ENCODE assay signal across 16 cellular contexts in the genomic region with DNA sequence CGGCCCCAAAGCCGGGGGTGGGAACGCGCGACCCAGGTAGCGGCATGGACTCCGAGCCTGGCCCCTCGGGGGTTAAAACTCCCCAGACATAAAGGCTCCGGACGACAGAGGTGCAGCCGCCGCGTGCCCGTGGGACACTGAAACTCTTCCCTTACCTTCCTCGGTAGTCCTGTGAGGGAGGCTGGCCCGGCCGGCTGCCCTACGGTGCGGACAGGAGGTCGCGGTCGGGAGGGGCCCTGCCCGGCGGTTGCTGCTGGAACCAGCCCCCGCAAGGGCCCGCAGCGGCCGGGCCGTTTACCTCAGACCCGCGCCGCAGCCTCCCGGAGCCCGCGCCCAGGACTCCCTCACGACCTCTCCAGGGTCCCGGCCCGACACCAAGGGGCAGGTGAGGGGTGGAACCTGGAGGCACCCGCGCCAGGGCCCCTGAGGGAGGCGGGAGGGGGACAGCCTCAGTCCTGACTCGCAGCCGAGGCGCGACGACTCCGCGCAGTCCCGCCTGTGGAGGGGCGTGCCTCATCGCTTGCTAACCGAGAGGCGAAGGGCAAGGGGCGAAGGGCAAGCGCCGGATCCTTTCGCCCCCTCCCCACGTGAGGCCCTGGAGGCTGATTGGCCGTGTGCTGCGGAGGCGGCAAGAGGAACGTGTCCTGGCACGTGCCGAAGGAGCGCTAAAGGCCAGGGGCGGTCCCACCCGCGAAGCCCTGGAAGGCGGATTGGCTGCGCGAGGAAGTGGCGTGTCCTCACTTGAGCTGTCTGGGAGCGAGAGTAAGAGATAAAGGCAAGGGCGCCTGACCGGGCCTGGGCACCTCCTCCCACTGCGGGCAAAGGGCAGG. TPM values are rescaled to one million over a fixed set of nuclear protein-coding genes. Genes with fewer than 3 reads are reported as not detected.
DNase-seq lines count a peak whose midpoint lies in the region; ATAC-seq, FAIRE-seq and TF ChIP-seq lines count a peak whose summit lies in the region.
"Had no signal": no experiment of that assay in that cellular context is flagged by ENCODE, and none has a peak within 500 bp of the region (broad histone marks: within the 10 kb centered on the region; RNA-seq: fewer than 3 reads in every experiment).

Gene UPB1, plus strand, starts transcription at position 798 of the 830 bp plus-strand sequence. CDS start 72 bp downstream, outside the sequence.

- H3K4me1 ChIP-seq in endothelial cell of umbilical vein (ENCODE audit: control insufficient read depth, extremely low read depth, insufficient read depth, low read length) (peaks cover 7% of the 10 kb centered on the region), HepG2 (ENCODE audit: insufficient read depth, low read length) (peaks cover 75% of the 10 kb centered on the region), smooth muscle cell (ENCODE audit: low read depth) (peaks cover 10% of the 10 kb centered on the region)
- H3K4me1 ChIP-seq: ascending aorta had no signal

- peak; percentile 77 for DNase-seq in HK-2 (ENCODE audit: unreplicated experiment)
- DNase-seq in endothelial cell of umbilical vein (ENCODE audit: low read depth, low spot score), result no peak
- DNase-seq in HepG2 (ENCODE audit: low spot score), result no peak
- DNase-seq in smooth muscle cell (lab: John Stamatoyannopoulos, UW; ENCODE audit: unreplicated experiment), result no peak
- DNase-seq in DMS114 treated with DMSO at 0.1 percent for 48 hours (lab: John Stamatoyannopoulos, UW; ENCODE audit: unreplicated experiment), result no peak
- DNase-seq in HFFc6, result no peak
- DNase-seq: activated T-cell treated with anti-CD3 and anti-CD28 coated beads, Interleukin-2, amount 50 U/mL, for 24 hours; MG63; NCI-H510A; SHP77 treated with DMSO at 0.1 percent for 48 hours had no signal

- H3K4me3 Mint-ChIP-seq in HFFc6, result no peak within 1 kb of the TSS
- H3K4me3 Mint-ChIP-seq: activated T-cell treated with anti-CD3 and anti-CD28 coated beads, Interleukin-2, amount 50 U/mL, for 24 hours had no signal

- TF ChIP-seq RAD21 in HepG2 (CRISPR knock-in tag; IDR thresholded peaks at IDR 0.05), result no peak

- POLR2A ChIA-PET in endothelial cell of umbilical vein (lab: Charles Lee), result no interaction called here
- POLR2A ChIA-PET in HepG2 (lab: Yijun Ruan, JAX), result interaction anchor here (0.7 to 1.0 kb wide), 2 partner anchors 12 kb away, joined by 3 to 4 read pairs; no protein-coding TSS in a partner anchor

- no peaks in the 10 kb centered on the region for H4K20me1 ChIP-seq in endothelial cell of umbilical vein (replicated peaks; ENCODE audit: control insufficient read depth, extremely low read depth, insufficient read depth, low read length)
- no peaks in the 10 kb centered on the region for H4K20me1 ChIP-seq in HepG2 (ENCODE audit: insufficient read depth, low read length)
- H4K20me1 ChIP-seq in smooth muscle cell (ENCODE audit: low read depth), result no peaks in the 10 kb centered on the region

- TF ChIP-seq CTCF in endothelial cell of umbilical vein (IDR thresholded peaks at IDR 0.05; ENCODE audit: extremely low read depth in 1 of 2, insufficient read depth in 1 of 2, low read depth in 1 of 2, low read length in 2 of 2), result no peak
- TF ChIP-seq CTCF in HepG2 (CRISPR knock-in tag; IDR thresholded peaks at IDR 0.05), result no peak
- no peak for TF ChIP-seq CTCF in smooth muscle cell (IDR thresholded peaks at IDR 0.05; ENCODE audit: borderline replicate concordance, insufficient read depth, poor library complexity, severe bottlenecking)
- TF ChIP-seq CTCF in HFFc6 (IDR thresholded peaks at IDR 0.05), result no peak

- H3K9me1 ChIP-seq in endothelial cell of umbilical vein (replicated peaks; ENCODE audit: control insufficient read depth, extremely low read depth, insufficient read depth, low read length), result no peaks in the 10 kb centered on the region

- H3K27me3 ChIP-seq in endothelial cell of umbilical vein (ENCODE audit: control insufficient read depth in 2 of 2, insufficient read depth in 2 of 2, low read length in 2 of 2), result peaks cover 0 to 15% of the 10 kb centered on the region in 2 experiments
- H3K27me3 ChIP-seq in HepG2 (ENCODE audit: control insufficient read depth in 1 of 2, insufficient read depth in 2 of 2, low read length in 2 of 2), result no peaks in the 10 kb centered on the region
- H3K27me3 ChIP-seq in smooth muscle cell (ENCODE audit: low read depth), result peaks cover 37% of the 10 kb centered on the region
- H3K27me3 ChIP-seq: ascending aorta, MG63 had no signal

- H2AFZ ChIP-seq in endothelial cell of umbilical vein (ENCODE audit: low read depth, low read length), result peak within 1 kb of the TSS; percentile 75
- peak within 1 kb of the TSS; percentile 73 for H2AFZ ChIP-seq in HepG2 (ENCODE audit: low read length)
- H2AFZ ChIP-seq in smooth muscle cell (ENCODE audit: low read depth), result peak within 1 kb of the TSS; percentile 26

- CTCF ChIA-PET in endothelial cell of umbilical vein (lab: Charles Lee) (no interaction called here), HepG2 (lab: Yijun Ruan, JAX; ENCODE audit: low intra/inter-chr PET ratio, low total read pairs) (no interaction called here)

- no peaks in the 10 kb centered on the region for H3K4me1 Mint-ChIP-seq in HFFc6 (ENCODE audit: low read depth)

- H3K4me3 ChIP-seq in endothelial cell of umbilical vein (replicated peaks in 1 of 3; ENCODE audit: insufficient read depth in 1 of 3, low read depth in 1 of 3, low read length in 3 of 3) (peak within 1 kb of the TSS in 2 of 3 experiments; percentile 12 to 13), HepG2 (replicated peaks in 1 of 3; ENCODE audit: insufficient read depth in 1 of 3, low read depth in 2 of 3, low read length in 3 of 3) (peak within 1 kb of the TSS; percentile 42 to 63 (median 53); a peak in 4 of 6 replicates), smooth muscle cell (peak within 1 kb of the TSS; percentile 31)
- H3K4me3 ChIP-seq: MG63 had no signal

- no peaks in the 10 kb centered on the region for H3K9me3 ChIP-seq in endothelial cell of umbilical vein (replicated peaks; ENCODE audit: control insufficient read depth, insufficient read depth, low read length)
- H3K9me3 ChIP-seq in HepG2 (ENCODE audit: low read length), result no peaks in the 10 kb centered on the region
- no peaks in the 10 kb centered on the region for H3K9me3 ChIP-seq in smooth muscle cell (replicated peaks; ENCODE audit: low read depth)
- H3K9me3 ChIP-seq: ascending aorta, MG63 had no signal

- no peak for FAIRE-seq in endothelial cell of umbilical vein (lab: Jason Lieb, UNC)
- FAIRE-seq in HepG2 (lab: Jason Lieb, UNC), result no peak
- FAIRE-seq: GM19239 had no signal

- no peaks in the 10 kb centered on the region for H3F3A ChIP-seq in smooth muscle cell (ENCODE audit: low read depth)

- H3K36me3 ChIP-seq in endothelial cell of umbilical vein (ENCODE audit: control insufficient read depth in 2 of 2, extremely low read depth in 1 of 2, insufficient read depth in 2 of 2, low read length in 2 of 2), result no peaks in the 10 kb centered on the region
- H3K36me3 ChIP-seq in HepG2 (replicated peaks in 1 of 2; ENCODE audit: control insufficient read depth in 1 of 2, insufficient read depth in 2 of 2, low read length in 2 of 2), result no peaks in the 10 kb centered on the region
- H3K36me3 ChIP-seq in smooth muscle cell (ENCODE audit: low read depth), result no peaks in the 10 kb centered on the region
- H3K36me3 ChIP-seq: ascending aorta, MG63 had no signal

- no peaks in the 10 kb centered on the region for H3K79me2 ChIP-seq in endothelial cell of umbilical vein (ENCODE audit: control insufficient read depth, insufficient read depth, low read length)
- no peaks in the 10 kb centered on the region for H3K79me2 ChIP-seq in HepG2 (ENCODE audit: insufficient read depth, low read length)
- H3K79me2 ChIP-seq in smooth muscle cell (ENCODE audit: low read depth), result no peaks in the 10 kb centered on the region

- H3K36me3 Mint-ChIP-seq in HFFc6 (ENCODE audit: low read depth), result no peaks in the 10 kb centered on the region; the same call in 1 of the 2 replicates

- dilution Hi-C loops in endothelial cell of umbilical vein (cut with MboI; ENCODE audit: extremely low pct_ligation_motif_present, low sequenced_read_pairs), result no loop called here

- H3K9ac ChIP-seq in endothelial cell of umbilical vein (replicated peaks; ENCODE audit: extremely low read depth, insufficient read depth, low read length), result no peak within 1 kb of the TSS
- H3K9ac ChIP-seq in HepG2 (ENCODE audit: insufficient read depth, low read depth, low read length), result peak within 1 kb of the TSS; percentile 32
- H3K9ac ChIP-seq in smooth muscle cell (ENCODE audit: low read depth), result no peak within 1 kb of the TSS

- H3K4me2 ChIP-seq in endothelial cell of umbilical vein (ENCODE audit: insufficient read depth, low read length) (no peak within 1 kb of the TSS), HepG2 (ENCODE audit: low read depth, low read length) (peak within 1 kb of the TSS; percentile 74), smooth muscle cell (peak within 1 kb of the TSS; percentile 87)

- intact Hi-C loops in endothelial cell of umbilical vein (cut with micrococcal nuclease) (no loop called here), HepG2 (cut with micrococcal nuclease; ENCODE audit: unreplicated experiment) (no loop called here)

- TF ChIP-seq EP300 in HepG2 (IDR thresholded peaks at IDR 0.05; ENCODE audit: low read depth in 2 of 2, low read length in 2 of 2) (no peak), HepG2 (CRISPR knock-in tag; IDR thresholded peaks at IDR 0.05; ENCODE audit: borderline replicate concordance) (no peak)

- 86% methylated on average over 53 of the region's 76 CpGs for WGBS in HepG2 (ENCODE audit: low lambda C conversion rate)
- 28% methylated on average over 76 of the region's 76 CpGs for WGBS in smooth muscle cell (ENCODE audit: low lambda C conversion rate)

- H3K27me3 Mint-ChIP-seq in HFFc6 (ENCODE audit: insufficient read depth), result peaks cover 7% of the 10 kb centered on the region

- no peak for TF ChIP-seq POLR2A in endothelial cell of umbilical vein (IDR thresholded peaks at IDR 0.05; ENCODE audit: low read depth, low read length)
- TF ChIP-seq POLR2A in HepG2 (IDR thresholded peaks at IDR 0.05; ENCODE audit: insufficient read depth in 1 of 2, low read depth in 2 of 2, low read length in 2 of 2), result no peak

- H3K9me3 Mint-ChIP-seq in HFFc6, result no peaks in the 10 kb centered on the region
- H3K9me3 Mint-ChIP-seq: activated T-cell treated with anti-CD3 and anti-CD28 coated beads, Interleukin-2, amount 50 U/mL, for 24 hours had no signal

- H3K27ac ChIP-seq in endothelial cell of umbilical vein (ENCODE audit: insufficient read depth, low read depth, low read length), result no peak within 1 kb of the TSS
- peak within 1 kb of the TSS; percentile 48 for H3K27ac ChIP-seq in HepG2 (ENCODE audit: extremely low read length, insufficient read depth, low read length)
- no peak within 1 kb of the TSS for H3K27ac ChIP-seq in smooth muscle cell (ENCODE audit: low read depth)
- H3K27ac ChIP-seq: ascending aorta had no signal

- ATAC-seq in HepG2 (peak; percentile 55), GM19351 (IDR thresholded peaks at IDR 0.05; ENCODE audit: unreplicated experiment) (no peak), GM21717 (IDR thresholded peaks at IDR 0.05; ENCODE audit: unreplicated experiment) (no peak)

- BruUV-seq in endothelial cell of umbilical vein (replicated peaks; lab: Mats Ljungman, UMichigan) (no TSS peak), HepG2 (replicated peaks; lab: Mats Ljungman, UMichigan) (no TSS peak)

- H3K27ac Mint-ChIP-seq in HFFc6, result no peak within 1 kb of the TSS
- H3K27ac Mint-ChIP-seq: activated T-cell treated with anti-CD3 and anti-CD28 coated beads, Interleukin-2, amount 50 U/mL, for 24 hours had no signal

- in situ Hi-C loops in HepG2 (cut with HindIII; ENCODE audit: extremely low pct_ligation_motif_present, low pct_unique_long_range_greater_than_20kb), result no loop called here

RNA-seq across cellular contexts. Expression of gene UPB1, which starts in this region (rescaled TPM):
- 0.30 and 0.80 TPM in 2 replicates for total RNA-seq in endothelial cell of umbilical vein
- 0.27 and 0.30 TPM in 2 replicates for polyA plus RNA-seq in endothelial cell of umbilical vein
- polyA plus RNA-seq in endothelial cell of umbilical vein (2011; cell fraction: cytosol; rRNA removed), result 0.08 and 0.18 TPM in 2 replicates
- polyA plus RNA-seq in endothelial cell of umbilical vein (2011; cell fraction: nucleus; rRNA removed), result 0.82 and 1.1 TPM in 2 replicates
- 0.09 TPM in 1 of 2 replicates, not detected in the other for polyA plus RNA-seq in endothelial cell of umbilical vein (2012)
- polyA minus RNA-seq in endothelial cell of umbilical vein, result 0.19 and 0.57 TPM in 2 replicates
- not detected for polyA minus RNA-seq in endothelial cell of umbilical vein (2011; cell fraction: cytosol; rRNA and poly(A)+ RNA removed)
- 0.58 and 1.5 TPM in 2 replicates for polyA minus RNA-seq in endothelial cell of umbilical vein (2011; cell fraction: nucleus; rRNA and poly(A)+ RNA removed)
- total RNA-seq in HepG2 (2016; rRNA removed; fragmentation: Illumina TruSeq; extraction: Trizol), result 0.60 and 1.2 TPM in 2 replicates
- 0.53 and 0.61 TPM in 2 replicates for total RNA-seq in HepG2 (2016; cell fraction: cytosol; rRNA removed; fragmentation: Illumina TruSeq; extraction: Trizol; ENCODE audit: low read depth)
- 0.43 and 0.89 TPM in 2 replicates for total RNA-seq in HepG2 (2016; cell fraction: insoluble cytoplasmic fraction; rRNA removed; fragmentation: Illumina TruSeq; extraction: Trizol)
- 0.90 and 0.96 TPM in 2 replicates for total RNA-seq in HepG2 (2016; cell fraction: membrane; rRNA removed; fragmentation: Illumina TruSeq; extraction: Trizol)
- total RNA-seq in HepG2 (2016; cell fraction: nucleus; rRNA removed; fragmentation: Illumina TruSeq; extraction: Trizol), result 1.0 and 1.1 TPM in 2 replicates
- polyA plus RNA-seq in HepG2 (2011; rRNA removed), result 0.38 and 0.59 TPM in 2 replicates
- 0.24 and 0.28 TPM in 2 replicates for polyA plus RNA-seq in HepG2 (2011; cell fraction: cytosol; rRNA removed)
- polyA plus RNA-seq in HepG2 (2011; cell fraction: nucleus; rRNA removed), result 0.84 and 1.1 TPM in 2 replicates
- 0.49 and 1.2 TPM in 2 replicates for polyA plus RNA-seq in HepG2 (2012)
- 0.42 and 0.53 TPM in 2 replicates for polyA plus RNA-seq in HepG2 (2016; cell fraction: cytosol; fragmentation: Illumina TruSeq; extraction: Trizol; ENCODE audit: low read depth)
- polyA plus RNA-seq in HepG2 (2016; cell fraction: insoluble cytoplasmic fraction; fragmentation: Illumina TruSeq; extraction: Trizol; ENCODE audit: low read depth), result 0.80 and 0.84 TPM in 2 replicates
- 0.63 and 0.65 TPM in 2 replicates for polyA plus RNA-seq in HepG2 (2016; cell fraction: membrane; fragmentation: Illumina TruSeq; extraction: Trizol; ENCODE audit: low read depth)
- polyA plus RNA-seq in HepG2 (2016; cell fraction: nucleus; fragmentation: Illumina TruSeq; extraction: Trizol; ENCODE audit: insufficient read depth, low read depth), result 1.5 and 1.6 TPM in 2 replicates
- 0.05 and 0.22 TPM in 2 replicates for polyA minus RNA-seq in HepG2 (2011; rRNA and poly(A)+ RNA removed; ENCODE audit: low replicate concordance)
- not detected in 2 replicates for polyA minus RNA-seq in HepG2 (2011; cell fraction: cytosol; rRNA and poly(A)+ RNA removed)
- polyA minus RNA-seq in HepG2 (2011; cell fraction: nucleus; rRNA and poly(A)+ RNA removed), result 0.77 and 0.99 TPM in 2 replicates
- total RNA-seq in smooth muscle cell, result not detected in 2 replicates
- polyA plus RNA-seq in smooth muscle cell, result 0.21 and 0.38 TPM in 2 replicates
- under 1 TPM in 4 of 6 experiments, not detected in 2; 0.07 to 0.14 (median 0.12) TPM for total RNA-seq in HFFc6 (2021; fragmentation: NEBNext Ultra II Directional; extraction: Animal tissue kit (Norgen Biotek cat#: 25700))
- total RNA-seq: ascending aorta, lung microvascular endothelial cell, renal cortical epithelial cell had no signal
